ENCODE assay signal across 8 cellular contexts in the genomic region with DNA sequence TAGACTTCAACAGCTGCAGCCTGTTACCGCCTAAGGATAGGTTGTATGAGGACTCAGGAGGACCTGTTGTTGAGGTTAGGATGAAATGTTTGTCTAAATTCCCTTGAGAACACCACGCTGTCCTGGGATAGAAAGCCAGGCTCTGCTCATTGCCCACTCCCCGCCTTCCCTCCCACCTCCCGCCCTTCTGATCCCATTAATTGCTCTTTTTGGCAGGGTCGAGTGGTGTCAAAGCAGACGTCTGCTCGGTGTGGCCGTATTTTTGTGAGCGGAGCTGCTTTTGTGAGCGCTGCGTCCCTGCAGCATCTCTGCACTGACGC.
A peak's percentile ranks its signal among the peaks of the same experiment; 100 is the strongest.
DNase-seq lines count a peak whose midpoint lies in the region; ATAC-seq lines count a peak whose summit lies in the region.

No MANE protein-coding gene starts in this region.

- H3K27me3 Mint-ChIP-seq in activated naive CD8-positive, alpha-beta T cell treated with anti-CD3 and anti-CD28 coated beads, Interleukin-2, amount 50 U/mL, for 24 hours = peaks cover 79% of the 10 kb centered on the region

- H3K9me3 ChIP-seq in stomach smooth muscle (ENCODE audit: control insufficient read depth in 2 of 2, low read length in 2 of 2) = no peaks in the 10 kb centered on the region

- H3K27me3 ChIP-seq in stomach smooth muscle (ENCODE audit: control insufficient read depth in 1 of 2, insufficient read depth in 2 of 2, low read length in 2 of 2) = no peaks in the 10 kb centered on the region

- peak overlapping the region; percentile 75 for H3K27ac ChIP-seq in stomach smooth muscle (ENCODE audit: low read length)

- H3K36me3 Mint-ChIP-seq in activated naive CD8-positive, alpha-beta T cell treated with anti-CD3 and anti-CD28 coated beads, Interleukin-2, amount 50 U/mL, for 24 hours (ENCODE audit: low read depth) = no peaks in the 10 kb centered on the region

- peak overlapping the region; percentile 77 to 80 for H3K4me3 ChIP-seq in stomach smooth muscle (ENCODE audit: low read length in 2 of 2)

- H3K9ac ChIP-seq in stomach smooth muscle (ENCODE audit: low read length in 2 of 2) = peak overlapping the region; percentile 57 to 58

- H3K9me3 Mint-ChIP-seq in activated naive CD8-positive, alpha-beta T cell treated with anti-CD3 and anti-CD28 coated beads, Interleukin-2, amount 50 U/mL, for 24 hours = no peaks in the 10 kb centered on the region

- no peak overlapping the region for H3K27ac Mint-ChIP-seq in activated naive CD8-positive, alpha-beta T cell treated with anti-CD3 and anti-CD28 coated beads, Interleukin-2, amount 50 U/mL, for 24 hours

- H3K4me1 ChIP-seq in stomach smooth muscle (ENCODE audit: control insufficient read depth, insufficient read depth, low read length) = peaks cover 9% of the 10 kb centered on the region

- DNase-seq in NCI-H2227 treated with DMSO at 0.1 percent for 48 hours (lab: John Stamatoyannopoulos, UW) (peak; percentile 25), NCI-H2227 (lab: John Stamatoyannopoulos, UW; ENCODE audit: unreplicated experiment) (no peak), inferior parietal cortex (ENCODE audit: extremely low spot score) (peak; percentile 11), islet precursor cell (no peak), SIG-M5 treated with dmso at 0.1 percent for 504 hours (lab: John Stamatoyannopoulos, UW; ENCODE audit: unreplicated experiment) (no peak)
- DNase-seq in activated naive CD8-positive, alpha-beta T cell treated with anti-CD3 and anti-CD28 coated beads, Interleukin-2, amount 50 U/mL, for 24 hours = no peak
- DNase-seq in activated naive CD4-positive, alpha-beta T cell treated with Interleukin-2 at 50 U/mL for 16 hours = no peak

- peak overlapping the region; percentile 76 for H3K4me3 Mint-ChIP-seq in activated naive CD8-positive, alpha-beta T cell treated with anti-CD3 and anti-CD28 coated beads, Interleukin-2, amount 50 U/mL, for 24 hours

- no peak for ATAC-seq in activated naive CD8-positive, alpha-beta T cell treated with anti-CD3 and anti-CD28 coated beads, Interleukin-2, amount 50 U/mL, for 24 hours

- peaks cover 11% of the 10 kb centered on the region for H3K4me1 Mint-ChIP-seq in activated naive CD8-positive, alpha-beta T cell treated with anti-CD3 and anti-CD28 coated beads, Interleukin-2, amount 50 U/mL, for 24 hours

- H3K36me3 ChIP-seq in stomach smooth muscle (ENCODE audit: control insufficient read depth in 2 of 2, insufficient read depth in 2 of 2, low read length in 2 of 2) = no peaks in the 10 kb centered on the region

Comparison
In these comparisons a context has a peak if more than half of its experiments do, and no peak if none do; other contexts are left out.
1. DNase-seq: peak in NCI-H2227 treated with DMSO at 0.1 percent for 48 hours (single experiment) and inferior parietal cortex (single experiment); none in NCI-H2227 (single experiment), activated naive CD8-positive, alpha-beta T cell treated with anti-CD3 and anti-CD28 coated beads, Interleukin-2, amount 50 U/mL, for 24 hours (single experiment), islet precursor cell (single experiment), SIG-M5 treated with dmso at 0.1 percent for 504 hours (single experiment) and activated naive CD4-positive, alpha-beta T cell treated with Interleukin-2 at 50 U/mL for 16 hours (single experiment).